Comparison of ENCODE assay signal across 16 cellular contexts in the genomic region with DNA sequence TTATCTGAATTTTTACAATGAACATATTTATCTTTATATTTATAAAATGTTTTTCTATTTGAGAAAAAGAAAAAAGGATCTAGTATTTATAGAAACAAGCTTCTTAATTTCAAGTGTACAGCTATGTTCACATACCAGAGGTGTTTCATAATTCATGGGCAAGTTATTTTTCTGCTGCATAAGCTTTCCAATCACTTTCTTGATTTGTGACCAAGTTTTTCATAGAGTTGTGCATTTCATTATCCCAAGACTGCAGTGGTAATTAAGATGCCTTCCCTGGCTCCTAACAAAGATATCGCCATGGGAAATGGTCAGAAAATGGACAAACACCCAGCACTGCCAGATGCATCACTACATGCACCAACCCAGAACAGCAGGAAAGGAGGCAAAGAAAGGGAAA.
A peak's percentile ranks its signal among the peaks of the same experiment; 100 is the strongest.
DNase-seq lines count a peak whose midpoint lies in the region; ATAC-seq, FAIRE-seq and TF ChIP-seq lines count a peak whose summit lies in the region.
"Had no signal": no experiment of that assay in that cellular context is flagged by ENCODE, and none has a peak within 500 bp of the region (broad histone marks: within the 10 kb centered on the region; RNA-seq: fewer than 3 reads in every experiment).

No MANE protein-coding gene starts in this region.

- TF ChIP-seq RAD21 in IMR-90 (IDR thresholded peaks at IDR 0.05; ENCODE audit: low read length), result no peak

- no peak overlapping the region for H3K27ac ChIP-seq in IMR-90 (ENCODE audit: insufficient read depth, low read length)
- no peak overlapping the region for H3K27ac ChIP-seq in astrocyte (ENCODE audit: low read depth, low read length)
- no peak overlapping the region for H3K27ac ChIP-seq in mesenchymal stem cell (ENCODE audit: low read length, poor library complexity, severe bottlenecking)

- intact Hi-C loops in IMR-90 (cut with micrococcal nuclease), result no loop called here

- H3K79me1 ChIP-seq in IMR-90 (ENCODE audit: low read depth in 1 of 2, low read length in 2 of 2), result peaks cover 33 to 37% of the 10 kb centered on the region in 2 experiments
- H3K79me1 ChIP-seq in mesenchymal stem cell (replicated peaks; ENCODE audit: low read length, poor library complexity, severe bottlenecking), result peaks cover 29% of the 10 kb centered on the region

- H3K4me3 Mint-ChIP-seq in astrocyte (ENCODE audit: unreplicated experiment), result no peak overlapping the region
- H3K4me3 Mint-ChIP-seq in activated T-cell treated with anti-CD3 and anti-CD28 coated beads, Interleukin-2, amount 50 U/mL, for 72 hours, result no peak overlapping the region
- H3K4me3 Mint-ChIP-seq: B cell; CD8-positive, alpha-beta memory T cell had no signal

- no peak overlapping the region for H4K91ac ChIP-seq in IMR-90 (ENCODE audit: insufficient read depth, low read depth, low read length)
- no peak overlapping the region for H4K91ac ChIP-seq in mesenchymal stem cell (ENCODE audit: low read length)

- H3K23ac ChIP-seq in IMR-90 (ENCODE audit: low read depth, low read length), result no peak overlapping the region
- no peak overlapping the region for H3K23ac ChIP-seq in mesenchymal stem cell (ENCODE audit: low read length in 2 of 2)

- H2AK5ac ChIP-seq in IMR-90 (ENCODE audit: low read depth, low read length), result no peak overlapping the region
- H2AK5ac ChIP-seq in mesenchymal stem cell (ENCODE audit: low read length, severe bottlenecking), result no peak overlapping the region

- dilution Hi-C loops in IMR-90 (cut with HindIII; ENCODE audit: low sequenced_read_pairs, unreplicated experiment), result no loop called here

- H2BK15ac ChIP-seq in IMR-90 (ENCODE audit: low read depth, low read length), result no peak overlapping the region
- no peak overlapping the region for H2BK15ac ChIP-seq in mesenchymal stem cell (ENCODE audit: low read depth, poor library complexity, severe bottlenecking)

- no peaks in the 10 kb centered on the region for H3K9me3 Mint-ChIP-seq in astrocyte (ENCODE audit: unreplicated experiment)
- H3K9me3 Mint-ChIP-seq in activated T-cell treated with anti-CD3 and anti-CD28 coated beads, Interleukin-2, amount 50 U/mL, for 72 hours, result no peaks in the 10 kb centered on the region
- H3K9me3 Mint-ChIP-seq: CD8-positive, alpha-beta memory T cell had no signal

- H2AK9ac ChIP-seq in IMR-90 (replicated peaks; ENCODE audit: low read depth, low read length, poor library complexity), result no peak overlapping the region

- H3K4me1 ChIP-seq in IMR-90 (ENCODE audit: control insufficient read depth, insufficient read depth, low read length) (peaks cover 8% of the 10 kb centered on the region), astrocyte (ENCODE audit: insufficient read depth, low read length) (peaks cover 11% of the 10 kb centered on the region), mesenchymal stem cell (ENCODE audit: control insufficient read depth, insufficient read depth, low read depth, low read length) (peaks cover 1% of the 10 kb centered on the region)

- H2AFZ ChIP-seq in IMR-90 (replicated peaks; ENCODE audit: low read length, poor library complexity) (no peak overlapping the region), astrocyte (ENCODE audit: low read depth, low read length) (no peak overlapping the region), mesenchymal stem cell (ENCODE audit: low read depth, low read length) (no peak overlapping the region)

- no peak overlapping the region for H3K9ac ChIP-seq in IMR-90 (ENCODE audit: low read depth, low read length)
- H3K9ac ChIP-seq in astrocyte (ENCODE audit: low read length), result no peak overlapping the region
- peak overlapping the region; percentile 29 for H3K9ac ChIP-seq in mesenchymal stem cell (ENCODE audit: low read length)

- H3K18ac ChIP-seq in IMR-90 (ENCODE audit: low read depth, low read length) (no peak overlapping the region), mesenchymal stem cell (ENCODE audit: low read depth in 1 of 2, low read length in 2 of 2) (no peak overlapping the region)

- H4K8ac ChIP-seq in IMR-90 (ENCODE audit: low read depth in 2 of 2, low read length in 2 of 2) (no peak overlapping the region), mesenchymal stem cell (ENCODE audit: low read length) (no peak overlapping the region)

- H4K20me1 ChIP-seq in IMR-90 (ENCODE audit: insufficient read depth, low read length) (peaks cover 9% of the 10 kb centered on the region; the same call in 1 of the 2 replicates), astrocyte (ENCODE audit: insufficient read depth, low read length) (peaks cover 31% of the 10 kb centered on the region)

- no peak overlapping the region for H2BK20ac ChIP-seq in IMR-90 (ENCODE audit: low read depth, low read length)

- H2BK5ac ChIP-seq in IMR-90 (ENCODE audit: low read depth, low read length, poor library complexity, severe bottlenecking) (no peak overlapping the region), mesenchymal stem cell (ENCODE audit: low read depth, low read length, poor library complexity, severe bottlenecking) (no peak overlapping the region)

- FAIRE-seq in astrocyte (lab: Jason Lieb, UNC), result no peak
- FAIRE-seq: HepG2 had no signal

- in situ Hi-C loops in IMR-90 (cut with MboI; ENCODE audit: low sequenced_read_pairs), result no loop called here

- POLR2A ChIA-PET in IMR-90 (lab: Charles Lee; ENCODE audit: unreplicated experiment), result no interaction called here

- CTCF ChIA-PET in IMR-90 (lab: Yijun Ruan, JAX), result interaction anchor here (0.8 kb wide), 1 partner anchor 10 kb away, joined by 3 read pairs; no protein-coding TSS in a partner anchor

- H3K36me3 Mint-ChIP-seq in astrocyte (ENCODE audit: low read depth, unreplicated experiment), result peaks cover 10% of the 10 kb centered on the region
- peaks cover 0 to 2% of the 10 kb centered on the region in 2 donors for H3K36me3 Mint-ChIP-seq in activated T-cell treated with anti-CD3 and anti-CD28 coated beads, Interleukin-2, amount 50 U/mL, for 72 hours (ENCODE audit: insufficient read depth in 2 of 2)

- H3K27me3 Mint-ChIP-seq in astrocyte (ENCODE audit: low read depth, unreplicated experiment), result no peaks in the 10 kb centered on the region
- no peaks in the 10 kb centered on the region for H3K27me3 Mint-ChIP-seq in activated T-cell treated with anti-CD3 and anti-CD28 coated beads, Interleukin-2, amount 50 U/mL, for 72 hours (ENCODE audit: low read depth)

- H3K4me2 ChIP-seq in IMR-90 (ENCODE audit: low read depth, low read length) (no peak overlapping the region), astrocyte (ENCODE audit: low read length) (peak overlapping the region; percentile 9), mesenchymal stem cell (ENCODE audit: low read length, poor library complexity, severe bottlenecking) (no peak overlapping the region)

- H3K4ac ChIP-seq in IMR-90 (ENCODE audit: low read depth, low read length) (no peak overlapping the region), mesenchymal stem cell (ENCODE audit: low read depth in 1 of 2, low read length in 2 of 2) (no peak overlapping the region)

- ATAC-seq in IMR-90 (ENCODE audit: low read depth), result peak; percentile 32; the same call in 1 of the 2 replicates
- no peak for ATAC-seq in activated T-cell treated with anti-CD3 and anti-CD28 coated beads, Interleukin-2, amount 50 U/mL, for 72 hours (replicated peaks in 1 of 2)
- ATAC-seq: HepG2, Right ventricle myocardium inferior had no signal

- peak; percentile 36 for DNase-seq in AG10803 (ENCODE audit: low read depth)
- DNase-seq in IMR-90, result no peak
- no peak for DNase-seq in astrocyte (ENCODE audit: low read depth)
- DNase-seq in mesenchymal stem cell, result no peak
- DNase-seq in SHP77 treated with DMSO at 0.1 percent for 48 hours (lab: John Stamatoyannopoulos, UW), result no peak
- no peak for DNase-seq in activated T-cell treated with anti-CD3 and anti-CD28 coated beads, Interleukin-2, amount 50 U/mL, for 72 hours
- no peak for DNase-seq in NCI-H1105 (lab: John Stamatoyannopoulos, UW)
- DNase-seq in middle frontal gyrus (ENCODE audit: extremely low spot score, low spot score), result no peak
- DNase-seq: ACHN; CD8-positive, alpha-beta memory T cell; DMS 273 treated with DMSO at 0.1 percent for 48 hours; H7; NCI-H1694 treated with DMSO at 0.1 percent for 48 hours had no signal

- no peak overlapping the region for H2BK12ac ChIP-seq in mesenchymal stem cell (ENCODE audit: low read length in 2 of 2)

- no peak overlapping the region for H3K27ac Mint-ChIP-seq in astrocyte (ENCODE audit: unreplicated experiment)
- no peak overlapping the region for H3K27ac Mint-ChIP-seq in activated T-cell treated with anti-CD3 and anti-CD28 coated beads, Interleukin-2, amount 50 U/mL, for 72 hours
- H3K27ac Mint-ChIP-seq: B cell; CD8-positive, alpha-beta memory T cell had no signal

- H3K9me1 ChIP-seq in IMR-90 (ENCODE audit: insufficient read depth, low read length), result peaks cover 4% of the 10 kb centered on the region; the same call in 1 of the 2 replicates

- no peak overlapping the region for H3K4me3 ChIP-seq in AG10803 (ENCODE audit: low read length)
- H3K4me3 ChIP-seq in IMR-90 (ENCODE audit: insufficient read depth, low read depth, low read length), result no peak overlapping the region
- H3K4me3 ChIP-seq in astrocyte (ENCODE audit: insufficient read depth, low read depth, low read length), result no peak overlapping the region
- peak overlapping the region in 1 of 2 experiments; percentile 47 for H3K4me3 ChIP-seq in mesenchymal stem cell (ENCODE audit: insufficient read depth in 1 of 2, low read depth in 1 of 2, low read length in 2 of 2)

- TF ChIP-seq CTCF in AG10803 (conservative IDR thresholded peaks at IDR 0.05; ENCODE audit: low read length) (no peak), IMR-90 (conservative IDR thresholded peaks at IDR 0.05; ENCODE audit: low read depth, low read length) (no peak), astrocyte (IDR thresholded peaks at IDR 0.05; ENCODE audit: insufficient read depth, low read depth, low read length) (no peak)

- no CpG with 5 or more reads among the region's 1 CpG for WGBS in IMR-90 (ENCODE audit: extremely low coverage in 2 of 2, insufficient read length in 1 of 2), 2 experiments
- no CpG with 5 or more reads among the region's 1 CpG for WGBS in mesenchymal stem cell

- TF ChIP-seq POLR2A in IMR-90 (IDR thresholded peaks at IDR 0.05; ENCODE audit: low read depth, low read length), result no peak

- H3K9me3 ChIP-seq in IMR-90 (ENCODE audit: control insufficient read depth, insufficient read depth, low read length) (no peaks in the 10 kb centered on the region), astrocyte (ENCODE audit: insufficient read depth, low read depth, low read length) (no peaks in the 10 kb centered on the region), mesenchymal stem cell (ENCODE audit: control insufficient read depth, low read length) (no peaks in the 10 kb centered on the region)

- no TSS peak for BruUV-seq in IMR-90 (replicated peaks; lab: Mats Ljungman, UMichigan)

- H3K4me1 Mint-ChIP-seq in astrocyte (ENCODE audit: low read depth, unreplicated experiment), result peaks cover 19% of the 10 kb centered on the region
- peaks cover 41% of the 10 kb centered on the region for H3K4me1 Mint-ChIP-seq in activated T-cell treated with anti-CD3 and anti-CD28 coated beads, Interleukin-2, amount 50 U/mL, for 72 hours (ENCODE audit: low read depth)

- no peak overlapping the region for H3K14ac ChIP-seq in IMR-90 (replicated peaks; ENCODE audit: low read depth, low read length)
- no peak overlapping the region for H3K14ac ChIP-seq in mesenchymal stem cell (ENCODE audit: low read length in 2 of 2)

- H3K36me3 ChIP-seq in IMR-90 (ENCODE audit: control insufficient read depth, insufficient read depth, low read length), result no peaks in the 10 kb centered on the region
- no peaks in the 10 kb centered on the region for H3K36me3 ChIP-seq in astrocyte (ENCODE audit: insufficient read depth, low read length)
- peaks cover 3% of the 10 kb centered on the region in 2 experiments for H3K36me3 ChIP-seq in mesenchymal stem cell (ENCODE audit: control insufficient read depth in 1 of 2, insufficient read depth in 2 of 2, low read depth in 1 of 2, low read length in 2 of 2)

- peaks cover 26% of the 10 kb centered on the region for H3K79me2 ChIP-seq in astrocyte (ENCODE audit: insufficient read depth, low read length)

- no peak overlapping the region for H2BK120ac ChIP-seq in IMR-90 (ENCODE audit: low read depth, low read length)
- no peak overlapping the region for H2BK120ac ChIP-seq in mesenchymal stem cell (ENCODE audit: low read depth, low read length)

- H3K27me3 ChIP-seq in IMR-90 (ENCODE audit: control insufficient read depth, insufficient read depth, low read length) (no peaks in the 10 kb centered on the region), astrocyte (ENCODE audit: insufficient read depth, low read length) (no peaks in the 10 kb centered on the region), mesenchymal stem cell (ENCODE audit: control insufficient read depth in 1 of 2, insufficient read depth in 1 of 2, low read length in 2 of 2) (no peaks in the 10 kb centered on the region)

- H4K5ac ChIP-seq in IMR-90 (ENCODE audit: low read depth, low read length), result no peak overlapping the region

- no peak overlapping the region for H3K56ac ChIP-seq in IMR-90 (ENCODE audit: extremely low read depth, insufficient read depth, low read length)
